ENCODE assay signal across 1 cellular context in the genomic region with DNA sequence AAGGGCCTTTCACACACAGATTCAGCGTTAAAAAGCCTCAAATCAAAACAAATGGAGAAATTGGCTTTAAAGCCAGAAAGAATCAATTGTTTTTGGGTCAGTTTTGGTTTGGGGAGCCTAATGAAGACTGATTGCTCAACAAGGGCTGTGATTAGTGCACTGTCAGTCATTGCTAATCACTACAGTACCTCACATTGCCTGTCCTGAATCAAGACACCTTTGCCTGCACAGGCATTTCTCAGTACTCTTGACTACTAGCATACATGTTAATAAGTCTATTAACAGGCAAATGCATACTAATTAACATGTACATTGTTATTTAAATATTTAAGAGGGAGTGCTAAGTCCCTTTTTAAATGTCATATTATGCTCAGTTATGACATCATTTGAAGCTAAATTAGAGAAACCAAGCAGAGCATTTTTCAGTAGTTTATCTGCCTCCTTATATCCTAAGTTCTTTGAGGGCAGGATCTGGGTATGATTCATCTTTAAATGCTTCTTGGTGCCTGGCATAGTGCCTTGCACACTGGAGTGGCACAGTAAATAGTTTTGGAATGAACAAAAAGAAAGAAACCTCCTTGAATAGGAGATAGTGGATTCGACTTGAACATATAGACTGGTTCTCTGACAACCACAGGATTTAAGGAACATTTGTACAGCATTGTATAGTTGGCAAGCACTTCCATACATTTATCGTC.
TF ChIP-seq lines count a peak whose summit lies in the region.

No MANE protein-coding gene starts in this region.

TF ChIP-seq in HCT116, 20 proteins besides CTCF, POLR2A, EP300 and RAD21 (continued from another document):
- TF ChIP-seq ZNF274 (IDR thresholded peaks at IDR 0.05; ENCODE audit: low read depth, low read length) (no peak), SRF (IDR thresholded peaks at IDR 0.05; ENCODE audit: low read depth) (no peak), JUND (IDR thresholded peaks at IDR 0.05) (no peak)
- TF ChIP-seq, protein P1, sequence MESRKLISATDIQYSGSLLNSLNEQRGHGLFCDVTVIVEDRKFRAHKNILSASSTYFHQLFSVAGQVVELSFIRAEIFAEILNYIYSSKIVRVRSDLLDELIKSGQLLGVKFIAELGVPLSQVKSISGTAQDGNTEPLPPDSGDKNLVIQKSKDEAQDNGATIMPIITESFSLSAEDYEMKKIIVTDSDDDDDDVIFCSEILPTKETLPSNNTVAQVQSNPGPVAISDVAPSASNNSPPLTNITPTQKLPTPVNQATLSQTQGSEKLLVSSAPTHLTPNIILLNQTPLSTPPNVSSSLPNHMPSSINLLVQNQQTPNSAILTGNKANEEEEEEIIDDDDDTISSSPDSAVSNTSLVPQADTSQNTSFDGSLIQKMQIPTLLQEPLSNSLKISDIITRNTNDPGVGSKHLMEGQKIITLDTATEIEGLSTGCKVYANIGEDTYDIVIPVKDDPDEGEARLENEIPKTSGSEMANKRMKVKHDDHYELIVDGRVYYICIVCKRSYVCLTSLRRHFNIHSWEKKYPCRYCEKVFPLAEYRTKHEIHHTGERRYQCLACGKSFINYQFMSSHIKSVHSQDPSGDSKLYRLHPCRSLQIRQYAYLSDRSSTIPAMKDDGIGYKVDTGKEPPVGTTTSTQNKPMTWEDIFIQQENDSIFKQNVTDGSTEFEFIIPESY (IDR thresholded peaks at IDR 0.05; ENCODE audit: extremely low read depth, insufficient replicate concordance, low read length), result no peak
